In the genomic region with DNA sequence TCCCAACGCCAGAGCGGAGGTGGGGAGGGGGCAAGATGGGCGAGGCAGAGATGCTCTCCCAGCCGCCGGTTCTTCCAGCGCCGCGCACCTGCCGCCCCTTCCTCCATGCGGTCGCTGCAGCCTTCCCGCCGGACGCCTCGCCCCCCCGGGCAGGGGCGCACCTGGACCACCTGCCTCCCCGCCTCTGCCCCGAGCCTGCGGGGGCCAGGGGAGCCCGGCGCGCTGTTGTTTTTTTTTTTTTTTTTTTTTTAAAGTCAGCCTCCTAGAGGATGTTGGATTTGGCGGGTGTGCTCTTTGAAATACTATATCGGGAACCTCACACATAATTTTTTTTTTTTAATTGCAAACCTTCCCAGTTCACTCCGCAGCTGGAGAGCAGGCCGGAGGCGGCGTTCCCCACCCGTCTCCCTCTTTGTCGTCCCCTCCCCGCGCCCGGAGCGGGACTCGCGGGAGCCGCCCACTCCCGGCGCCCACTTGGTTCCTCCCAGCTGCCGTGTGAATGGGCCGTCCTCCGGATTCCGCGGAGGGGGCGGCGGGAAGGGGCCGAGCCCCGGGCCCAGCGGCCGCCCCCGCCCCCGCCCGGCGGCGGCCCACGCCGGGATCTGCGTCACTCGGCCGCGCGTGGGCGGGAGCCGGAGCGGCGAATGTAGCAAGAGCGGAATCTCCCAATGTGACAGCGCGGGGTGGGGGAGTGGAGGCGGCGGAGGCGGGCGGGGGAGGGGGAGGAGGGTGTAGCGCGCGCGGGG, we compare ENCODE assay signal across 8 cellular contexts. TPM values are rescaled to one million over a fixed set of nuclear protein-coding genes. Genes with fewer than 3 reads are reported as not detected.
DNase-seq lines count a peak whose midpoint lies in the region; ATAC-seq, FAIRE-seq and TF ChIP-seq lines count a peak whose summit lies in the region.

No MANE protein-coding gene starts in this region.

- no peaks in the 10 kb centered on the region for H3K9me3 ChIP-seq in A549

- 2% methylated on average over 36 of the region's 78 CpGs for WGBS in A549 (ENCODE audit: missing lambda C conversion rate)

- POLR2A ChIA-PET in A549 (lab: Yijun Ruan, JAX), result interaction anchor here (0.7 to 1.1 kb wide), 5 partner anchors 10 to 191 kb away, joined by 3 to 12 read pairs (median 3); a partner anchor contains a TSS
- POLR2A ChIA-PET in WTC11 (lab: Charles Lee), result interaction anchor here (0.6 to 1.2 kb wide), 3 partner anchors 14 to 49 kb away, joined by 3 to 6 read pairs (median 3); no protein-coding TSS in a partner anchor

- peak overlapping the region; percentile 79 for H3K4me3 Mint-ChIP-seq in WTC11

- TF ChIP-seq EP300 in A549 (IDR thresholded peaks at IDR 0.05), result peak; percentile 33 to 43; a peak in 2 of 5 replicates

- TF ChIP-seq POLR2A in A549 (IDR thresholded peaks at IDR 0.05; ENCODE audit: low read length), result peak; percentile 42
- TF ChIP-seq POLR2A in GM18526 (IDR thresholded peaks at IDR 0.05; ENCODE audit: extremely low read depth, insufficient read length), result peak; percentile 28

- H3K4me3 ChIP-seq in A549 (peak overlapping the region; percentile 87), cardiac fibroblast (replicated peaks in 1 of 2; ENCODE audit: low read depth in 2 of 2, low read length in 2 of 2) (peak overlapping the region; percentile 51 to 62)

- DNase-seq in A549 (ENCODE audit: low read depth in 1 of 2, low spot score in 1 of 2), result peak; percentile 74 to 89
- peak; percentile 78 for DNase-seq in NCI-H2107 treated with DMSO at 0.1 percent for 48 hours (lab: John Stamatoyannopoulos, UW; ENCODE audit: unreplicated experiment)
- peak; percentile 65 for DNase-seq in WTC11 (ENCODE audit: low spot score)
- DNase-seq in cardiac fibroblast (ENCODE audit: low read depth in 2 of 2), result peak; percentile 91 to 96
- DNase-seq in islet precursor cell, result peak; percentile 87
- peak; percentile 52 to 77 for DNase-seq in stimulated activated CD4-positive, alpha-beta T cell treated with anti-CD3 and anti-CD28 coated beads, Interleukin-12 subunit alpha, Interleukin-12 subunit beta, amount 100 ng/mL, for 24 hours (ENCODE audit: low read depth in 2 of 2)

- H3K27ac Mint-ChIP-seq in WTC11, result no peak overlapping the region

- no peak for FAIRE-seq in A549 (lab: Jason Lieb, UNC)

- no peak for TF ChIP-seq CTCF in A549 (IDR thresholded peaks at IDR 0.05)
- no peak for TF ChIP-seq CTCF in WTC11 (IDR thresholded peaks at IDR 0.05)
- TF ChIP-seq CTCF in cardiac fibroblast (IDR thresholded peaks at IDR 0.05; ENCODE audit: low read depth, low read length), result no peak

- peaks cover 18% of the 10 kb centered on the region for H3K4me1 Mint-ChIP-seq in WTC11

- no peaks in the 10 kb centered on the region for H3K36me3 Mint-ChIP-seq in WTC11

- peak; percentile 87 to 89 for ATAC-seq in A549
- ATAC-seq in HG03064 (IDR thresholded peaks at IDR 0.05; ENCODE audit: low read depth, unreplicated experiment), result peak; percentile 66
- peak; percentile 61 for ATAC-seq in WTC11

- CTCF ChIA-PET in A549 (lab: Yijun Ruan, JAX), result interaction anchor here (0.9 kb wide), 1 partner anchor 23 kb away, joined by 3 read pairs; no protein-coding TSS in a partner anchor
- CTCF ChIA-PET in WTC11 (lab: Charles Lee), result interaction anchor here (2.8 kb wide), 1 partner anchor 32 kb away, joined by 11 read pairs; no protein-coding TSS in a partner anchor

- peak overlapping the region; percentile 94 for H3K4me2 ChIP-seq in A549

- no peak; a peak in 2 of 5 replicates for TF ChIP-seq RAD21 in A549 (conservative IDR thresholded peaks at IDR 0.05 in 1 of 2, IDR thresholded peaks at IDR 0.05 in 1 of 2)

- H3K4me1 ChIP-seq in A549, result peaks cover 56% of the 10 kb centered on the region

- no peaks in the 10 kb centered on the region for H3K9me3 Mint-ChIP-seq in WTC11

- peaks cover 18% of the 10 kb centered on the region for H3K27me3 Mint-ChIP-seq in WTC11 (ENCODE audit: low read depth)

- peak overlapping the region; percentile 91 to 99 for H3K27ac ChIP-seq in A549

TF ChIP-seq in A549, 52 proteins besides CTCF, POLR2A, EP300 and RAD21:
- TF ChIP-seq JUN (IDR thresholded peaks at IDR 0.05), result peak; percentile 56 to 77; a peak in 3 of 5 replicates
- no peak for TF ChIP-seq NFE2L2 (conservative IDR thresholded peaks at IDR 0.05; ENCODE audit: low read length)
- no peak for TF ChIP-seq SREBF2 (IDR thresholded peaks at IDR 0.05)
- no peak for TF ChIP-seq CBX8 (IDR thresholded peaks at IDR 0.05)
- no peak for TF ChIP-seq RARB (CRISPR knock-in tag; IDR thresholded peaks at IDR 0.05)
- peak; percentile 72; the same call in 1 of the 2 replicates for TF ChIP-seq PHF8 (IDR thresholded peaks at IDR 0.05; ENCODE audit: borderline replicate concordance, low read depth)
- TF ChIP-seq JUNB (IDR thresholded peaks at IDR 0.05), result no peak
- peak in 1 of 2 experiments; percentile 44; a peak in 1 of 4 replicates for TF ChIP-seq CEBPB (IDR thresholded peaks at IDR 0.05)
- no peak; the same call in 2 of the 3 replicates for TF ChIP-seq SMC3 (IDR thresholded peaks at IDR 0.05)
- no peak for TF ChIP-seq KDM5A (IDR thresholded peaks at IDR 0.05)
- TF ChIP-seq, protein P1, sequence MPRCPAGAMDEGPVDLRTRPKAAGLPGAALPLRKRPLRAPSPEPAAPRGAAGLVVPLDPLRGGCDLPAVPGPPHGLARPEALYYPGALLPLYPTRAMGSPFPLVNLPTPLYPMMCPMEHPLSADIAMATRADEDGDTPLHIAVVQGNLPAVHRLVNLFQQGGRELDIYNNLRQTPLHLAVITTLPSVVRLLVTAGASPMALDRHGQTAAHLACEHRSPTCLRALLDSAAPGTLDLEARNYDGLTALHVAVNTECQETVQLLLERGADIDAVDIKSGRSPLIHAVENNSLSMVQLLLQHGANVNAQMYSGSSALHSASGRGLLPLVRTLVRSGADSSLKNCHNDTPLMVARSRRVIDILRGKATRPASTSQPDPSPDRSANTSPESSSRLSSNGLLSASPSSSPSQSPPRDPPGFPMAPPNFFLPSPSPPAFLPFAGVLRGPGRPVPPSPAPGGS (IDR thresholded peaks at IDR 0.05), result peak; percentile 51; the same call in 1 of the 3 replicates
- TF ChIP-seq, protein P2, sequence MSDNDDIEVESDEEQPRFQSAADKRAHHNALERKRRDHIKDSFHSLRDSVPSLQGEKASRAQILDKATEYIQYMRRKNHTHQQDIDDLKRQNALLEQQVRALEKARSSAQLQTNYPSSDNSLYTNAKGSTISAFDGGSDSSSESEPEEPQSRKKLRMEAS (IDR thresholded peaks at IDR 0.05), result peak; percentile 42
- TF ChIP-seq CHD2 (IDR thresholded peaks at IDR 0.05; ENCODE audit: low read length, partially characterized antibody), result no peak
- no peak for TF ChIP-seq FOSL2 (IDR thresholded peaks at IDR 0.05)
- peak; percentile 59 for TF ChIP-seq FOSL2 (CRISPR knock-in tag; IDR thresholded peaks at IDR 0.05)
- TF ChIP-seq ESRRA (IDR thresholded peaks at IDR 0.05; ENCODE audit: borderline replicate concordance, low read length), result no peak
- TF ChIP-seq GATA3 (IDR thresholded peaks at IDR 0.05; ENCODE audit: borderline replicate concordance), result 0 out of 2 replicates have a peak, but pooled peaks have one; percentile 11

TF ChIP-seq in WTC11, 78 proteins besides CTCF, POLR2A, EP300 and RAD21 (continues in another document):
- TF ChIP-seq, protein P3, sequence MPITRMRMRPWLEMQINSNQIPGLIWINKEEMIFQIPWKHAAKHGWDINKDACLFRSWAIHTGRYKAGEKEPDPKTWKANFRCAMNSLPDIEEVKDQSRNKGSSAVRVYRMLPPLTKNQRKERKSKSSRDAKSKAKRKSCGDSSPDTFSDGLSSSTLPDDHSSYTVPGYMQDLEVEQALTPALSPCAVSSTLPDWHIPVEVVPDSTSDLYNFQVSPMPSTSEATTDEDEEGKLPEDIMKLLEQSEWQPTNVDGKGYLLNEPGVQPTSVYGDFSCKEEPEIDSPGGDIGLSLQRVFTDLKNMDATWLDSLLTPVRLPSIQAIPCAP (CRISPR knock-in tag; IDR thresholded peaks at IDR 0.05), result no peak
- no peak for TF ChIP-seq ZNF671 (CRISPR knock-in tag; IDR thresholded peaks at IDR 0.05)
- no peak for TF ChIP-seq ELF4 (CRISPR knock-in tag; IDR thresholded peaks at IDR 0.05; ENCODE audit: low read depth)
- no peak for TF ChIP-seq NFATC4 (CRISPR knock-in tag; IDR thresholded peaks at IDR 0.05)
- TF ChIP-seq, protein P4, sequence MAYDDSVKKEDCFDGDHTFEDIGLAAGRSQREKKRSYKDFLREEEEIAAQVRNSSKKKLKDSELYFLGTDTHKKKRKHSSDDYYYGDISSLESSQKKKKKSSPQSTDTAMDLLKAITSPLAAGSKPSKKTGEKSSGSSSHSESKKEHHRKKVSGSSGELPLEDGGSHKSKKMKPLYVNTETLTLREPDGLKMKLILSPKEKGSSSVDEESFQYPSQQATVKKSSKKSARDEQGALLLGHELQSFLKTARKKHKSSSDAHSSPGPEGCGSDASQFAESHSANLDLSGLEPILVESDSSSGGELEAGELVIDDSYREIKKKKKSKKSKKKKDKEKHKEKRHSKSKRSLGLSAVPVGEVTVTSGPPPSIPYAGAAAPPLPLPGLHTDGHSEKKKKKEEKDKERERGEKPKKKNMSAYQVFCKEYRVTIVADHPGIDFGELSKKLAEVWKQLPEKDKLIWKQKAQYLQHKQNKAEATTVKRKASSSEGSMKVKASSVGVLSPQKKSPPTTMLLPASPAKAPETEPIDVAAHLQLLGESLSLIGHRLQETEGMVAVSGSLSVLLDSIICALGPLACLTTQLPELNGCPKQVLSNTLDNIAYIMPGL (CRISPR knock-in tag; IDR thresholded peaks at IDR 0.05), result no peak
- TF ChIP-seq, protein P5, sequence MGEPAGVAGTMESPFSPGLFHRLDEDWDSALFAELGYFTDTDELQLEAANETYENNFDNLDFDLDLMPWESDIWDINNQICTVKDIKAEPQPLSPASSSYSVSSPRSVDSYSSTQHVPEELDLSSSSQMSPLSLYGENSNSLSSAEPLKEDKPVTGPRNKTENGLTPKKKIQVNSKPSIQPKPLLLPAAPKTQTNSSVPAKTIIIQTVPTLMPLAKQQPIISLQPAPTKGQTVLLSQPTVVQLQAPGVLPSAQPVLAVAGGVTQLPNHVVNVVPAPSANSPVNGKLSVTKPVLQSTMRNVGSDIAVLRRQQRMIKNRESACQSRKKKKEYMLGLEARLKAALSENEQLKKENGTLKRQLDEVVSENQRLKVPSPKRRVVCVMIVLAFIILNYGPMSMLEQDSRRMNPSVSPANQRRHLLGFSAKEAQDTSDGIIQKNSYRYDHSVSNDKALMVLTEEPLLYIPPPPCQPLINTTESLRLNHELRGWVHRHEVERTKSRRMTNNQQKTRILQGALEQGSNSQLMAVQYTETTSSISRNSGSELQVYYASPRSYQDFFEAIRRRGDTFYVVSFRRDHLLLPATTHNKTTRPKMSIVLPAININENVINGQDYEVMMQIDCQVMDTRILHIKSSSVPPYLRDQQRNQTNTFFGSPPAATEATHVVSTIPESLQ (CRISPR knock-in tag; IDR thresholded peaks at IDR 0.05), result no peak

RNA-seq across cellular contexts. Expression of a gene that starts 0.4 kb away (rescaled TPM):
- polyA plus RNA-seq in A549 (2011; rRNA removed) (55.6 and 67.3 TPM in 2 replicates), A549 (2017; fragmentation: RNase III; extraction: RNeasy Plus Mini Kit Qiagen cat#74134 plus additional on column Dnase treatment) (31.8 to 37.8 TPM (median 37.6 TPM) in 3 replicates)
- polyA plus RNA-seq in A549 (2012; cell fraction: cytosol; rRNA removed), result 16.7 and 17.6 TPM in 2 replicates
- 15.7 and 20.3 TPM in 2 replicates for polyA plus RNA-seq in A549 (2012; cell fraction: nucleus; rRNA removed)
- 60.9 and 70.4 TPM in 2 replicates for polyA minus RNA-seq in A549 (2011; rRNA and poly(A)+ RNA removed)
- 30.2 to 32.0 TPM (median 31.2 TPM) in 3 replicates for total RNA-seq in WTC11 (2021)

Comparison
In these comparisons a context has a peak if more than half of its experiments do, and no peak if none do; other contexts are left out.
1. Peak in every context shown above with its lines: DNase-seq, ATAC-seq, H3K4me3 ChIP-seq and H3K27ac ChIP-seq.